Comparison of ENCODE assay signal across 33 cellular contexts in the genomic region with DNA sequence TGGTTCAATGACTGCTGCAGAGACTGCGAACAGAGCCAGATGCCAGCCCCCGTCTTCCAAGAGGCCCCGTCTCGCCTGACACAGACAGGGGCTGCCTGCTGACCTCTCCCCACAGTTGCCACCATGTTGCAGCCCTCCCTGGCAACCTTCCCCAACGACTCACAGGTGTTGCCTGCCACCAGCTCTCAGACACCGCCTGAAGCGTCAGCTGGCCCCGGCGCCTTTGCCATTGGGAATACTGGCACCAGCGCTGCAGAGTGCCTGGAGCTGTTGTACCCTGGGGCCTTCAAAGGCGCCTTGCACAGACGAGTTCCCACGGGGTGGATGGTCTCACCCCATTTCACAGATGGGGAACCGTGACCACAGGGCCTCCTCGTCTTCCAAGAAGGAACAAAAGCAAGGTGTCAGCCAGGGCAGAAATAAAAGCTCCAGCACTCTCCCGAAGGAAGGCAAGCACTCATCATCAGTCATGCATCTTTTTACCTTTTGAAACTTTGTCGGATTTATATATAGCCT.
"Had no signal": no experiment of that assay in that cellular context is flagged by ENCODE, and none has a peak within 500 bp of the region (broad histone marks: within the 10 kb centered on the region; RNA-seq: fewer than 3 reads in every experiment).

No MANE protein-coding gene starts in this region.

- FAIRE-seq: bronchial epithelial cell, TTC549 had no signal

- H3K9me3 ChIP-seq: adrenal gland, ascending aorta had no signal

- H3K4me3 ChIP-seq: adrenal gland, ascending aorta, cardiac muscle cell had no signal

- DNase-seq: activated B cell treated with CpG ODN at 0.5 μM for 24 hours; activated CD4-positive, alpha-beta memory T cell treated with anti-CD3 and anti-CD28 coated beads for 36 hours; activated CD4-positive, alpha-beta T cell treated with anti-CD3 and anti-CD28 coated beads for 4 hours; activated CD4-positive, alpha-beta T cell treated with anti-CD3 and anti-CD28 coated beads, Interleukin-2, amount 10 ng/mL, durations not matched to agents 24 days and 14 days; activated CD4-positive, alpha-beta T cell treated with anti-CD3 and anti-CD28 coated beads, Interleukin-2, amount 50 U/mL, for 1 hour; activated CD4-positive, alpha-beta T cell treated with anti-CD3 and anti-CD28 coated beads, Interleukin-2, amount 50 U/mL, for 4 hours; activated CD4-positive, CD25-positive, alpha-beta regulatory T cell treated with anti-CD3 and anti-CD28 coated beads, Interleukin-2, amount 50 U/mL, for 72 hours; activated CD8-positive, alpha-beta memory T cell treated with anti-CD3 and anti-CD28 coated beads, Interleukin-2, amount 10 ng/mL, durations not matched to agents 7 days and 5 days; activated CD8-positive, alpha-beta T cell treated with anti-CD3 and anti-CD28 coated beads for 36 hours; activated effector memory CD4-positive, alpha-beta T cell treated with anti-CD3 and anti-CD28 coated beads, Interleukin-2, amount 50 U/mL, for 16 hours; activated gamma-delta T cell treated with Interleukin-2 at 50 U/mL for 16 hours; activated naive CD4-positive, alpha-beta T cell; activated naive CD4-positive, alpha-beta T cell treated with anti-CD3 and anti-CD28 coated beads for 36 hours; activated naive CD4-positive, alpha-beta T cell treated with anti-CD3 and anti-CD28 coated beads, Interleukin-2, amount 50 U/mL, for 16 hours; activated naive CD8-positive, alpha-beta T cell treated with anti-CD3 and anti-CD28 coated beads for 36 hours; activated T-cell treated with anti-CD3 and anti-CD28 coated beads for 4 hours; activated T-cell treated with anti-CD3 and anti-CD28 coated beads, Interleukin-2, amount 50 U/mL, for 1 hour; activated T-cell treated with anti-CD3 and anti-CD28 coated beads, Interleukin-2, amount 50 U/mL, for 4 hours; activated T-cell treated with anti-CD3 and anti-CD28 coated beads, Interleukin-2, amount 50 U/mL, for 72 hours; adrenal gland; amniotic stem cell; caudate nucleus; cerebellar nuclear complex; T-helper 1 cell; T-helper 2 cell; T-helper 9 cell had no signal

- H3K27me3 ChIP-seq: adrenal gland, ascending aorta, cardiac muscle cell had no signal

- H3K4me1 ChIP-seq: adrenal gland, ascending aorta had no signal

- H3K36me3 ChIP-seq: adrenal gland, ascending aorta, cardiac muscle cell had no signal

- H3K27ac ChIP-seq: adrenal gland, ascending aorta, cardiac muscle cell, VCaP had no signal

- ATAC-seq: activated CD8-positive, alpha-beta memory T cell treated with anti-CD3 and anti-CD28 coated beads, Interleukin-2, amount 10 ng/mL, durations not matched to agents 7 days and 5 days; activated CD8-positive, alpha-beta T cell treated with anti-CD3 and anti-CD28 coated beads for 36 hours; activated naive CD4-positive, alpha-beta T cell treated with anti-CD3 and anti-CD28 coated beads, Interleukin-2, amount 50 U/mL, for 72 hours; activated T-cell treated with anti-CD3 and anti-CD28 coated beads, Interleukin-2, amount 50 U/mL, for 4 hours; activated T-cell treated with anti-CD3 and anti-CD28 coated beads, Interleukin-2, amount 50 U/mL, for 72 hours; activated T-helper 17 cell treated with anti-CD3 and anti-CD28 coated beads, Interleukin-2, amount 50 U/mL, for 72 hours had no signal
